In genomic region chr11:100872951-100873350, GRCh38 we compare ENCODE assay signal across 17 cellular contexts.
"Had no signal": no experiment of that assay in that cellular context is flagged by ENCODE, and none has a peak within 500 bp of the region (broad histone marks: within the 10 kb centered on the region; RNA-seq: fewer than 3 reads in every experiment).

No MANE protein-coding gene starts in this region.

- ATAC-seq: activated naive CD8-positive, alpha-beta T cell treated with anti-CD3 and anti-CD28 coated beads, Interleukin-2, amount 50 U/mL, for 24 hours; activated T-cell treated with anti-CD3 and anti-CD28 coated beads, Interleukin-2, amount 50 U/mL, for 4 hours; natural killer cell; upper lobe of right lung had no signal

- H3K4me3 ChIP-seq: coronary artery, sigmoid colon, upper lobe of right lung had no signal

- H3K9me3 ChIP-seq: neutrophil, sigmoid colon, upper lobe of right lung had no signal

- H3K27me3 ChIP-seq: brain microvascular endothelial cell, neutrophil, sigmoid colon, upper lobe of right lung had no signal

- H3K36me3 ChIP-seq: brain microvascular endothelial cell, neutrophil, sigmoid colon, upper lobe of right lung had no signal

- DNase-seq: activated CD4-positive, alpha-beta T cell treated with anti-CD3 and anti-CD28 coated beads, Interleukin-2, amount 50 U/mL, for 1 hour; activated CD4-positive, CD25-positive, alpha-beta regulatory T cell treated with anti-CD3 and anti-CD28 coated beads, Interleukin-2, amount 50 U/mL, for 72 hours; activated CD8-positive, alpha-beta memory T cell treated with anti-CD3 and anti-CD28 coated beads, Interleukin-2, amount 50 U/mL, for 4 hours; activated naive CD4-positive, alpha-beta T cell treated with anti-CD3 and anti-CD28 coated beads, Interleukin-2, amount 10 ng/mL, durations not matched to agents 7 days and 5 days; activated naive CD8-positive, alpha-beta T cell treated with anti-CD3 and anti-CD28 coated beads, Interleukin-2, amount 50 U/mL, for 24 hours; activated T-cell treated with anti-CD3 and anti-CD28 coated beads, Interleukin-2, amount 50 U/mL, for 4 hours; anterior cingulate cortex; brain microvascular endothelial cell; immature natural killer cell; mesenchymal stem cell; natural killer cell; sigmoid colon; stimulated activated CD8-positive, alpha-beta memory T cell treated with anti-CD3 and anti-CD28 coated beads, Interleukin-4, amount 100 ng/mL, for 48 hours; stimulated activated naive CD4-positive, alpha-beta T cell; upper lobe of right lung had no signal
